In the genomic region with DNA sequence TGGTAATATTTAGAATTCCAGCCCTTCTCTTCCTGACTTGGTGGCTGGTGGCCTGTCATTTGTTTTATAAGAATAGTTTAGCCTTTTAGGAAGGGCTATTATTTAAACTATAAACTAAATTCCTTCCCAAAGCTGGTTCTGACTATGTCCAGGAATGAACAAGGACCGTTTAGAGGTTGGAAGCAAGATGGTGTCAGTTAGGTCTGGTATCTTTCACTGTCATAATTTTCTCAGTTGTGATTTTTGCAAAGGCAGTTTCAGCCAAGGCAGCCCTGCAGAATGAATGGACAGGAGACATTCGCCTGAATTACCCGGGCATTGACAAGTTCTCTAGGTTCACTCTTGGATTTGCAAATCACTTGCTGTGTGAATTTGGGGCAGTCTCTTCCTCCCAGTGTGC, we compare ENCODE assay signal across 24 cellular contexts.
"Had no signal": no experiment of that assay in that cellular context is flagged by ENCODE, and none has a peak within 500 bp of the region (broad histone marks: within the 10 kb centered on the region; RNA-seq: fewer than 3 reads in every experiment).

No MANE protein-coding gene starts in this region.

- H3K9me3 Mint-ChIP-seq: IgD-negative memory B cell had no signal

- H3K4me3 ChIP-seq: PC-9, Peyer's patch, SJSA1, SK-N-MC had no signal

- H3K9me3 ChIP-seq: Peyer's patch, SJSA1 had no signal

- H3K36me3 ChIP-seq: Peyer's patch, SJSA1 had no signal

- FAIRE-seq: HTR-8/SVneo had no signal

- DNase-seq: KBM-7; MV-4-11; NCI-H1048; NCI-H1105; NCI-H1436 treated with DMSO at 0.1 percent for 48 hours; NCI-H1694; NCI-H187 treated with DMSO at 0.1 percent for 48 hours; NCI-H2029 treated with DMSO at 0.1 percent for 48 hours; NCI-H2171 treated with DMSO at 0.1 percent for 48 hours; NCI-H345; NCI-H446 treated with DMSO at 0.1 percent for 48 hours; NCI-H510A treated with DMSO at 0.1 percent for 48 hours; NCI-H526; NCI-H82; NK-92 treated with Interleukin-12 subunit alpha and Interleukin-12 subunit beta, amount 100 ng/mL, for 24 hours; OCI-M1; PC-9; Peyer's patch; SIG-M5 had no signal

- H2AFZ ChIP-seq: PC-9 had no signal

- H3K27ac Mint-ChIP-seq: IgD-negative memory B cell had no signal

- H3K27ac ChIP-seq: HL-60, PC-9, Peyer's patch, SJSA1, SK-N-MC had no signal

- H3K36me3 Mint-ChIP-seq: IgD-negative memory B cell had no signal

- H3K4me3 Mint-ChIP-seq: IgD-negative memory B cell had no signal

- H3K27me3 ChIP-seq: Peyer's patch, SJSA1 had no signal

- H3K4me2 ChIP-seq: PC-9 had no signal
